Comparison of ENCODE assay signal across 8 cellular contexts in genomic region chr1:86753700-86754099, GRCh38. TPM values are rescaled to one million over a fixed set of nuclear protein-coding genes. Genes with fewer than 3 reads are reported as not detected.
DNase-seq lines count a peak whose midpoint lies in the region; ATAC-seq, FAIRE-seq and TF ChIP-seq lines count a peak whose summit lies in the region.

No MANE protein-coding gene starts in this region.

- no peaks in the 10 kb centered on the region for H3K36me3 ChIP-seq in keratinocyte (ENCODE audit: control insufficient read depth in 2 of 2, extremely low read depth in 1 of 2, insufficient read depth in 2 of 2, low read length in 2 of 2)
- no peaks in the 10 kb centered on the region for H3K36me3 ChIP-seq in pancreas

- H3K4me2 ChIP-seq in keratinocyte (ENCODE audit: control insufficient read depth, extremely low read depth, insufficient read depth, low read depth, low read length): no peak overlapping the region

- no peak overlapping the region for H3K4me3 ChIP-seq in keratinocyte (ENCODE audit: control insufficient read depth in 2 of 3, extremely low read depth in 1 of 3, insufficient read depth in 2 of 3, low read depth in 1 of 3, low read length in 3 of 3)
- H3K4me3 ChIP-seq in pancreas: no peak overlapping the region

- H3K27ac ChIP-seq in keratinocyte (ENCODE audit: control insufficient read depth, insufficient read depth, low read length) (no peak overlapping the region), pancreas (no peak overlapping the region)

- H3K9me1 ChIP-seq in keratinocyte (ENCODE audit: control insufficient read depth, extremely low read depth, insufficient read depth, low read length): no peaks in the 10 kb centered on the region

- H3K9me3 ChIP-seq in keratinocyte (ENCODE audit: control insufficient read depth, low read depth, low read length) (no peaks in the 10 kb centered on the region), pancreas (no peaks in the 10 kb centered on the region)

- ATAC-seq in pancreas (no peak), GM18868 (IDR thresholded peaks at IDR 0.05; ENCODE audit: unreplicated experiment) (no peak)

- no peak overlapping the region for H2AFZ ChIP-seq in keratinocyte (ENCODE audit: control insufficient read depth, low read length)

- no peaks in the 10 kb centered on the region for H4K20me1 ChIP-seq in keratinocyte (ENCODE audit: control insufficient read depth, extremely low read depth, insufficient read depth, low read length)

- DNase-seq in NCI-H2107 treated with DMSO at 0.1 percent for 48 hours (lab: John Stamatoyannopoulos, UW; ENCODE audit: unreplicated experiment): peak; percentile 91
- no peak for DNase-seq in NCI-H2107 (lab: John Stamatoyannopoulos, UW)
- DNase-seq in HT1080 (ENCODE audit: low read depth): peak; percentile 31
- peak; percentile 59 for DNase-seq in RPMI8226
- no peak for DNase-seq in keratinocyte (ENCODE audit: low read depth, low spot score)
- DNase-seq in pancreas: no peak
- no peak for DNase-seq in stimulated activated CD4-positive, alpha-beta T cell treated with anti-CD3 and anti-CD28 coated beads, Interleukin-4, amount 100 ng/mL, for 4 hours

- H3K79me2 ChIP-seq in keratinocyte (ENCODE audit: control insufficient read depth, insufficient read depth, low read length): no peaks in the 10 kb centered on the region

- dilution Hi-C loops in keratinocyte (cut with MboI; ENCODE audit: extremely low pct_ligation_motif_present, low sequenced_read_pairs): no loop called here

- FAIRE-seq in keratinocyte (lab: Jason Lieb, UNC) (peak; percentile 29), pancreas (lab: Jason Lieb, UNC) (no peak)

- TF ChIP-seq CTCF in keratinocyte (optimal IDR thresholded peaks at IDR 0.05 in 1 of 3, IDR thresholded peaks at IDR 0.05 in 1 of 3, conservative IDR thresholded peaks at IDR 0.05 in 1 of 3; ENCODE audit: extremely low read depth in 1 of 3, insufficient read depth in 2 of 3, low read length in 3 of 3) (peak; percentile 13 to 38 (median 22)), pancreas (IDR thresholded peaks at IDR 0.05) (no peak)

- H3K4me1 ChIP-seq in keratinocyte (ENCODE audit: control insufficient read depth, extremely low read depth, insufficient read depth, low read length) (peaks cover 5% of the 10 kb centered on the region), pancreas (peaks cover 0 to 12% (median 0%) of the 10 kb centered on the region in 3 donors)

- intact Hi-C loops in pancreas (cut with DNase I): no loop called here

- no peak overlapping the region for H3K9ac ChIP-seq in keratinocyte (ENCODE audit: control insufficient read depth, extremely low read depth, insufficient read depth, low read length)

- no peaks in the 10 kb centered on the region for H3K27me3 ChIP-seq in keratinocyte (ENCODE audit: control insufficient read depth, extremely low read depth, insufficient read depth, low read length)
- no peaks in the 10 kb centered on the region for H3K27me3 ChIP-seq in pancreas

RNA-seq across cellular contexts. Expression of gene SH3GLB1, which starts 49.3 kb away (rescaled TPM):
- total RNA-seq in HT1080 (2014; rRNA removed; shearing (Covaris generic)): 27.4 and 41.4 TPM in 2 replicates
- 37.3 and 42.1 TPM in 2 replicates for polyA plus RNA-seq in HT1080 (2015; cell fraction: cytosol; rRNA removed)
- 25.5 and 26.8 TPM in 2 replicates for polyA plus RNA-seq in HT1080 (2015; cell fraction: nucleus; rRNA removed)
- polyA plus RNA-seq in keratinocyte: 49.4 to 77.1 TPM (median 50.9 TPM) in 3 replicates
- 141 TPM for polyA plus RNA-seq in keratinocyte (2011; ENCODE audit: low read depth)
- 42.9 and 90.5 TPM in 2 replicates for polyA plus RNA-seq in keratinocyte (2011; cell fraction: cytosol; rRNA removed)
- polyA plus RNA-seq in keratinocyte (2011; cell fraction: nucleus; rRNA removed): 30.0 and 35.0 TPM in 2 replicates
- polyA plus RNA-seq in keratinocyte (2012; ENCODE audit: low replicate concordance): 56.7 and 64.8 TPM in 2 replicates
- polyA minus RNA-seq in keratinocyte: 20.1 to 50.5 TPM (median 38.1 TPM) in 3 replicates
- polyA minus RNA-seq in keratinocyte (2011; cell fraction: cytosol; rRNA and poly(A)+ RNA removed): 20.7 TPM
- 12.0 and 33.1 TPM in 2 replicates for polyA minus RNA-seq in keratinocyte (2011; cell fraction: nucleus; rRNA and poly(A)+ RNA removed)
- 10 to 100 TPM; 37.5 to 48.3 (median 41.6) TPM for total RNA-seq in pancreas
- polyA plus RNA-seq in pancreas: 10 to 100 TPM; 15.3 to 32.1 TPM

Comparison
In these comparisons a context has a peak if more than half of its experiments do, and no peak if none do; other contexts are left out.
1. DNase-seq: peak in NCI-H2107 treated with DMSO at 0.1 percent for 48 hours (single experiment), HT1080 (single experiment) and RPMI8226 (single experiment); none in NCI-H2107 (single experiment), keratinocyte (single experiment), pancreas (0 of 6) and stimulated activated CD4-positive, alpha-beta T cell treated with anti-CD3 and anti-CD28 coated beads, Interleukin-4, amount 100 ng/mL, for 4 hours (0 of 2).
2. CTCF ChIP-seq: peak in keratinocyte (3 of 3); none in pancreas (0 of 4).